In the genomic region with DNA sequence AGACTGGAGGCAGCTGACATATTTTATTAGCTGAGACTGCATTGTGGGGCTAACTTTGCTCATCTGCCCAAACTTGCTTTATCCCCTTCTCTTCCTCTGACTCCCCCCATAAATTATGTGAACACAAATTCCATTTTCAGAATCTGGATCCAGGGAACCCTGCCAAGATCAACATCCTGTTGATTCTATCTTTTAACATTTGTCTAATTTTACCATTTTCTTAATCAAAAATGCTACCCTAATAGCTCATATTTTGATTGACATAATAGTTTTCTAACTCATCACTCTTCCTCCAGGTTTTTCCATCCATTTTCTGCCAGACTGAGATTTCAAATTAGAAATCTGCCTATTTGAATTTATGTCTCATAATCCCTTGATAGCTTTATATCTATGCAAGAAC, we compare ENCODE assay signal across 26 cellular contexts.
"Had no signal": no experiment of that assay in that cellular context is flagged by ENCODE, and none has a peak within 500 bp of the region (broad histone marks: within the 10 kb centered on the region; RNA-seq: fewer than 3 reads in every experiment).

No MANE protein-coding gene starts in this region.

- DNase-seq: activated CD4-positive, alpha-beta memory T cell treated with anti-CD3 and anti-CD28 coated beads, Interleukin-2, amount 10 ng/mL, durations not matched to agents 7 days and 5 days; activated CD4-positive, alpha-beta T cell treated with anti-CD3 and anti-CD28 coated beads for 36 hours; activated CD4-positive, alpha-beta T cell treated with anti-CD3 and anti-CD28 coated beads, Interleukin-2, amount 50 U/mL, for 1 hour; activated gamma-delta T cell; activated naive CD4-positive, alpha-beta T cell treated with anti-CD3 and anti-CD28 coated beads for 36 hours; activated T-cell treated with anti-CD3 and anti-CD28 coated beads for 4 hours; activated T-cell treated with anti-CD3 and anti-CD28 coated beads, Interleukin-2, amount 50 U/mL, for 48 hours; amygdala; Karpas-422; NCI-H1048; NCI-H1417; NCI-H2029; NCI-H2107; NCI-H2171 treated with DMSO at 0.1 percent for 48 hours; NCI-H226; NCI-H510A; NCI-H526 treated with DMSO at 0.1 percent for 48 hours; NK-92 treated with Interleukin-12 subunit alpha and Interleukin-12 subunit beta, amount 100 ng/mL, for 24 hours; Peyer's patch; SHP77; T-cell; T-helper 2 cell; T1000; WERI-Rb-1 had no signal

- ATAC-seq: activated CD4-positive, alpha-beta T cell treated with anti-CD3 and anti-CD28 coated beads for 36 hours; activated T-helper 17 cell treated with anti-CD3 and anti-CD28 coated beads, Interleukin-2, amount 50 U/mL, for 72 hours; K562; T-cell had no signal
